In the genomic region with DNA sequence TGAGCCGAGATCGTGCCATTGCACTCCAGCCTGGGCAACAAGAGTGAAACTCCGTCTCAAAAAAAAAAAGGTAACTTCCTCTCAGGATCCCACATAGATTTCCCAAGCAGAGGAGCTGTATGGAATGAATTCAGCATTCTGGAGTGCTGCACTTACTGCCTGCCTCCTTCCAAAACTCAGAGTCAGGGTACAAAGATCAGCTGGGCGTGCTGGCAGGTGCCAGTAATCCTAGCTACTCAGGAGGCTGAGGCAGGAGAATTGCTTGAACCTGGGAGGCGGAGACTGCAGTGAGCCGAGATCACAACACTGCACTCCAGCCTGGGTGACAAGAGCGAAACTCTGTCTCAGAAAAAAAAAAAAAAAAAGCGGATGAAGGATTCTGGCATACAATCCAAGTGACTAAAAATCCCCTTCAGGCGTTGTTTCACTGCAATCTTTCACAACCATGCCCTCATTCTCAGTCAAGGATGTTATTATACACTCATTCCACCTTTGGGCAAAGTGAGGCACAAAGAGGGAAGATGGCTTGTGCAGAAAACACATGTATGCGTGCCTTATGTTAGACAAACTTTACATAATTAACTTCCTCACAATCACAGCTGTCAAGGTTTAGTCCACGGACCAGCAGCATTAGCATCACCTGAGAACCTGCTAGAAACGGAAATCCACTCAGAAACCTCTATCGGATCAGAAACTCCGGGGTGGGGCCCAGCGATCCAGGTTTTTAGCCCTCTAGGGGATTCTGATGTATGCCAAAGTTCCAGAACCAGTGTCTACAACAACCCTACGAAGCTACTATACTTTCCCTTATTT, we compare ENCODE assay signal across 1 cellular context.
TF ChIP-seq lines count a peak whose summit lies in the region.

No MANE protein-coding gene starts in this region.

TF ChIP-seq in HepG2, 621 proteins besides CTCF, POLR2A, EP300 and RAD21 (continued from another document and continues in another):
- TF ChIP-seq ZBTB7B (CRISPR knock-in tag; IDR thresholded peaks at IDR 0.05): no peak
- TF ChIP-seq SIX4 (CRISPR knock-in tag; IDR thresholded peaks at IDR 0.05): no peak
- no peak for TF ChIP-seq MEIS1 (CRISPR knock-in tag; IDR thresholded peaks at IDR 0.05; ENCODE audit: borderline replicate concordance)
- TF ChIP-seq, protein P1, sequence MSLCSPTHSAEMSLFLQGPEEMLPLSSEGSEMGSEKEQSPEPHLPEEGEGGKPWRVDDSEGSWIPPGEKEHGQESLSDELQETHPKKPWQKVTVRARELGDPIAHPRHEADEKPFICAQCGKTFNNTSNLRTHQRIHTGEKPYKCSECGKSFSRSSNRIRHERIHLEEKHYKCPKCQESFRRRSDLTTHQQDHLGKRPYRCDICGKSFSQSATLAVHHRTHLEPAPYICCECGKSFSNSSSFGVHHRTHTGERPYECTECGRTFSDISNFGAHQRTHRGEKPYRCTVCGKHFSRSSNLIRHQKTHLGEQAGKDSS (CRISPR knock-in tag; IDR thresholded peaks at IDR 0.05; ENCODE audit: borderline replicate concordance, low read depth): no peak
- TF ChIP-seq, protein P2, sequence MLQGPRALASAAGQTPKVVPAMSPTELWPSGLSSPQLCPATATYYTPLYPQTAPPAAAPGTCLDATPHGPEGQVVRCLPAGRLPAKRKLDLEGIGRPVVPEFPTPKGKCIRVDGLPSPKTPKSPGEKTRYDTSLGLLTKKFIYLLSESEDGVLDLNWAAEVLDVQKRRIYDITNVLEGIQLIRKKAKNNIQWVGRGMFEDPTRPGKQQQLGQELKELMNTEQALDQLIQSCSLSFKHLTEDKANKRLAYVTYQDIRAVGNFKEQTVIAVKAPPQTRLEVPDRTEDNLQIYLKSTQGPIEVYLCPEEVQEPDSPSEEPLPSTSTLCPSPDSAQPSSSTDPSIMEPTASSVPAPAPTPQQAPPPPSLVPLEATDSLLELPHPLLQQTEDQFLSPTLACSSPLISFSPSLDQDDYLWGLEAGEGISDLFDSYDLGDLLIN (CRISPR knock-in tag; IDR thresholded peaks at IDR 0.05; ENCODE audit: borderline replicate concordance): no peak
- TF ChIP-seq ATRX (CRISPR knock-in tag; IDR thresholded peaks at IDR 0.05; ENCODE audit: borderline replicate concordance): no peak
- no peak for TF ChIP-seq CBX5 (CRISPR knock-in tag; IDR thresholded peaks at IDR 0.05; ENCODE audit: borderline replicate concordance)
- TF ChIP-seq, protein P3, sequence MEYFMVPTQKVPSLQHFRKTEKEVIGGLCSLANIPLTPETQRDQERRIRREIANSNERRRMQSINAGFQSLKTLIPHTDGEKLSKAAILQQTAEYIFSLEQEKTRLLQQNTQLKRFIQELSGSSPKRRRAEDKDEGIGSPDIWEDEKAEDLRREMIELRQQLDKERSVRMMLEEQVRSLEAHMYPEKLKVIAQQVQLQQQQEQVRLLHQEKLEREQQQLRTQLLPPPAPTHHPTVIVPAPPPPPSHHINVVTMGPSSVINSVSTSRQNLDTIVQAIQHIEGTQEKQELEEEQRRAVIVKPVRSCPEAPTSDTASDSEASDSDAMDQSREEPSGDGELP (IDR thresholded peaks at IDR 0.05; ENCODE audit: borderline replicate concordance, low read depth): peak; percentile 61; the same call in 1 of the 2 replicates
- no peak for TF ChIP-seq HOXD1 (CRISPR knock-in tag; IDR thresholded peaks at IDR 0.05)
- TF ChIP-seq ZSCAN22 (CRISPR knock-in tag; IDR thresholded peaks at IDR 0.05): no peak
- no peak for TF ChIP-seq RFX1 (IDR thresholded peaks at IDR 0.05)
- no peak for TF ChIP-seq GATA4 (IDR thresholded peaks at IDR 0.05; ENCODE audit: borderline replicate concordance, low read depth)
- no peak for TF ChIP-seq ZNF205 (CRISPR knock-in tag; IDR thresholded peaks at IDR 0.05)
- TF ChIP-seq ZNF773 (CRISPR knock-in tag; IDR thresholded peaks at IDR 0.05; ENCODE audit: borderline replicate concordance): no peak
- no peak for TF ChIP-seq HDAC6 (IDR thresholded peaks at IDR 0.05; ENCODE audit: low read depth, low read length)
- no peak for TF ChIP-seq IKZF4 (CRISPR knock-in tag; IDR thresholded peaks at IDR 0.05; ENCODE audit: borderline replicate concordance, low read depth, not compliant biosample characterization)
- TF ChIP-seq ZNF350 (CRISPR knock-in tag; IDR thresholded peaks at IDR 0.05; ENCODE audit: borderline replicate concordance, low read depth): no peak
- no peak for TF ChIP-seq CCAR2 (optimal IDR thresholded peaks at IDR 0.05; ENCODE audit: low read depth, low read length)
- no peak for TF ChIP-seq CHD4 (IDR thresholded peaks at IDR 0.05; ENCODE audit: borderline replicate concordance, low read length)
- no peak for TF ChIP-seq CENPT (CRISPR knock-in tag; IDR thresholded peaks at IDR 0.05; ENCODE audit: low read depth)
- no peak for TF ChIP-seq ZNF343 (CRISPR knock-in tag; IDR thresholded peaks at IDR 0.05)
- no peak for TF ChIP-seq ZNF891 (CRISPR knock-in tag; IDR thresholded peaks at IDR 0.05)
- no peak for TF ChIP-seq ZBTB38 (CRISPR knock-in tag; IDR thresholded peaks at IDR 0.05)
- TF ChIP-seq ZFP1 (CRISPR knock-in tag; IDR thresholded peaks at IDR 0.05): no peak
- TF ChIP-seq ZNF567 (CRISPR knock-in tag; IDR thresholded peaks at IDR 0.05; ENCODE audit: borderline replicate concordance): no peak
- TF ChIP-seq XBP1 (CRISPR knock-in tag; IDR thresholded peaks at IDR 0.05): no peak
- TF ChIP-seq TP53 (CRISPR knock-in tag; conservative IDR thresholded peaks at IDR 0.05): no peak
- no peak for TF ChIP-seq TOE1 (CRISPR knock-in tag; IDR thresholded peaks at IDR 0.05)
- no peak for TF ChIP-seq ATF1 (CRISPR knock-in tag; IDR thresholded peaks at IDR 0.05)
- TF ChIP-seq ZNF546 (CRISPR knock-in tag; conservative IDR thresholded peaks at IDR 0.05): no peak
- TF ChIP-seq ZNF674 (CRISPR knock-in tag; IDR thresholded peaks at IDR 0.05; ENCODE audit: low read depth): no peak
- TF ChIP-seq PLRG1 (conservative IDR thresholded peaks at IDR 0.05): no peak
- TF ChIP-seq PAX8 (CRISPR knock-in tag; IDR thresholded peaks at IDR 0.05; ENCODE audit: borderline replicate concordance): no peak
- no peak for TF ChIP-seq EZH2 (conservative IDR thresholded peaks at IDR 0.05; ENCODE audit: low read depth, low read length)
- no peak for TF ChIP-seq ZBTB20 (CRISPR knock-in tag; IDR thresholded peaks at IDR 0.05; ENCODE audit: borderline replicate concordance, low read depth)
- no peak for TF ChIP-seq SOX6 (IDR thresholded peaks at IDR 0.05)
- TF ChIP-seq SOX6 (CRISPR knock-in tag; IDR thresholded peaks at IDR 0.05): no peak
- TF ChIP-seq, protein P4, sequence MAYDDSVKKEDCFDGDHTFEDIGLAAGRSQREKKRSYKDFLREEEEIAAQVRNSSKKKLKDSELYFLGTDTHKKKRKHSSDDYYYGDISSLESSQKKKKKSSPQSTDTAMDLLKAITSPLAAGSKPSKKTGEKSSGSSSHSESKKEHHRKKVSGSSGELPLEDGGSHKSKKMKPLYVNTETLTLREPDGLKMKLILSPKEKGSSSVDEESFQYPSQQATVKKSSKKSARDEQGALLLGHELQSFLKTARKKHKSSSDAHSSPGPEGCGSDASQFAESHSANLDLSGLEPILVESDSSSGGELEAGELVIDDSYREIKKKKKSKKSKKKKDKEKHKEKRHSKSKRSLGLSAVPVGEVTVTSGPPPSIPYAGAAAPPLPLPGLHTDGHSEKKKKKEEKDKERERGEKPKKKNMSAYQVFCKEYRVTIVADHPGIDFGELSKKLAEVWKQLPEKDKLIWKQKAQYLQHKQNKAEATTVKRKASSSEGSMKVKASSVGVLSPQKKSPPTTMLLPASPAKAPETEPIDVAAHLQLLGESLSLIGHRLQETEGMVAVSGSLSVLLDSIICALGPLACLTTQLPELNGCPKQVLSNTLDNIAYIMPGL (CRISPR knock-in tag; IDR thresholded peaks at IDR 0.05; ENCODE audit: borderline replicate concordance in 1 of 2, low read depth in 1 of 2): 0 out of 4 replicates have a peak, but pooled peaks of 1 of the 2 experiments have one; percentile 18
- TF ChIP-seq, protein P5, sequence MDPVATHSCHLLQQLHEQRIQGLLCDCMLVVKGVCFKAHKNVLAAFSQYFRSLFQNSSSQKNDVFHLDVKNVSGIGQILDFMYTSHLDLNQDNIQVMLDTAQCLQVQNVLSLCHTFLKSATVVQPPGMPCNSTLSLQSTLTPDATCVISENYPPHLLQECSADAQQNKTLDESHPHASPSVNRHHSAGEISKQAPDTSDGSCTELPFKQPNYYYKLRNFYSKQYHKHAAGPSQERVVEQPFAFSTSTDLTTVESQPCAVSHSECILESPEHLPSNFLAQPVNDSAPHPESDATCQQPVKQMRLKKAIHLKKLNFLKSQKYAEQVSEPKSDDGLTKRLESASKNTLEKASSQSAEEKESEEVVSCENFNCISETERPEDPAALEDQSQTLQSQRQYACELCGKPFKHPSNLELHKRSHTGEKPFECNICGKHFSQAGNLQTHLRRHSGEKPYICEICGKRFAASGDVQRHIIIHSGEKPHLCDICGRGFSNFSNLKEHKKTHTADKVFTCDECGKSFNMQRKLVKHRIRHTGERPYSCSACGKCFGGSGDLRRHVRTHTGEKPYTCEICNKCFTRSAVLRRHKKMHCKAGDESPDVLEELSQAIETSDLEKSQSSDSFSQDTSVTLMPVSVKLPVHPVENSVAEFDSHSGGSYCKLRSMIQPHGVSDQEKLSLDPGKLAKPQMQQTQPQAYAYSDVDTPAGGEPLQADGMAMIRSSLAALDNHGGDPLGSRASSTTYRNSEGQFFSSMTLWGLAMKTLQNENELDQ (CRISPR knock-in tag; IDR thresholded peaks at IDR 0.05; ENCODE audit: borderline replicate concordance): no peak
- 0 out of 2 replicates have a peak, but pooled peaks have one; percentile 27 for TF ChIP-seq ZNF317 (CRISPR knock-in tag; IDR thresholded peaks at IDR 0.05)
- TF ChIP-seq, protein P6, sequence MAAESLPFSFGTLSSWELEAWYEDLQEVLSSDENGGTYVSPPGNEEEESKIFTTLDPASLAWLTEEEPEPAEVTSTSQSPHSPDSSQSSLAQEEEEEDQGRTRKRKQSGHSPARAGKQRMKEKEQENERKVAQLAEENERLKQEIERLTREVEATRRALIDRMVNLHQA (CRISPR knock-in tag; IDR thresholded peaks at IDR 0.05): no peak
- no peak for TF ChIP-seq CC2D1A (CRISPR knock-in tag; IDR thresholded peaks at IDR 0.05)
- TF ChIP-seq, protein P7, sequence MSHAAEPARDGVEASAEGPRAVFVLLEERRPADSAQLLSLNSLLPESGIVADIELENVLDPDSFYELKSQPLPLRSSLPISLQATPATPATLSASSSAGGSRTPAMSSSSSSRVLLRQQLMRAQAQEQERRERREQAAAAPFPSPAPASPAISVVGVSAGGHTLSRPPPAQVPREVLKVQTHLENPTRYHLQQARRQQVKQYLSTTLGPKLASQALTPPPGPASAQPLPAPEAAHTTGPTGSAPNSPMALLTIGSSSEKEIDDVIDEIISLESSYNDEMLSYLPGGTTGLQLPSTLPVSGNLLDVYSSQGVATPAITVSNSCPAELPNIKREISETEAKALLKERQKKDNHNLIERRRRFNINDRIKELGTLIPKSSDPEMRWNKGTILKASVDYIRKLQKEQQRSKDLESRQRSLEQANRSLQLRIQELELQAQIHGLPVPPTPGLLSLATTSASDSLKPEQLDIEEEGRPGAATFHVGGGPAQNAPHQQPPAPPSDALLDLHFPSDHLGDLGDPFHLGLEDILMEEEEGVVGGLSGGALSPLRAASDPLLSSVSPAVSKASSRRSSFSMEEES (CRISPR knock-in tag; IDR thresholded peaks at IDR 0.05): no peak
- TF ChIP-seq, protein P8, sequence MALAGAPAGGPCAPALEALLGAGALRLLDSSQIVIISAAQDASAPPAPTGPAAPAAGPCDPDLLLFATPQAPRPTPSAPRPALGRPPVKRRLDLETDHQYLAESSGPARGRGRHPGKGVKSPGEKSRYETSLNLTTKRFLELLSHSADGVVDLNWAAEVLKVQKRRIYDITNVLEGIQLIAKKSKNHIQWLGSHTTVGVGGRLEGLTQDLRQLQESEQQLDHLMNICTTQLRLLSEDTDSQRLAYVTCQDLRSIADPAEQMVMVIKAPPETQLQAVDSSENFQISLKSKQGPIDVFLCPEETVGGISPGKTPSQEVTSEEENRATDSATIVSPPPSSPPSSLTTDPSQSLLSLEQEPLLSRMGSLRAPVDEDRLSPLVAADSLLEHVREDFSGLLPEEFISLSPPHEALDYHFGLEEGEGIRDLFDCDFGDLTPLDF (CRISPR knock-in tag; IDR thresholded peaks at IDR 0.05): no peak
- TF ChIP-seq, protein P9, sequence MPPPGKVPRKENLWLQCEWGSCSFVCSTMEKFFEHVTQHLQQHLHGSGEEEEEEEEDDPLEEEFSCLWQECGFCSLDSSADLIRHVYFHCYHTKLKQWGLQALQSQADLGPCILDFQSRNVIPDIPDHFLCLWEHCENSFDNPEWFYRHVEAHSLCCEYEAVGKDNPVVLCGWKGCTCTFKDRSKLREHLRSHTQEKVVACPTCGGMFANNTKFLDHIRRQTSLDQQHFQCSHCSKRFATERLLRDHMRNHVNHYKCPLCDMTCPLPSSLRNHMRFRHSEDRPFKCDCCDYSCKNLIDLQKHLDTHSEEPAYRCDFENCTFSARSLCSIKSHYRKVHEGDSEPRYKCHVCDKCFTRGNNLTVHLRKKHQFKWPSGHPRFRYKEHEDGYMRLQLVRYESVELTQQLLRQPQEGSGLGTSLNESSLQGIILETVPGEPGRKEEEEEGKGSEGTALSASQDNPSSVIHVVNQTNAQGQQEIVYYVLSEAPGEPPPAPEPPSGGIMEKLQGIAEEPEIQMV (CRISPR knock-in tag; IDR thresholded peaks at IDR 0.05; ENCODE audit: low read depth): no peak
- 0 out of 2 replicates have a peak, but pooled peaks have one; percentile 22 for TF ChIP-seq ZNF264 (CRISPR knock-in tag; IDR thresholded peaks at IDR 0.05)
- TF ChIP-seq HDAC1 (CRISPR knock-in tag; IDR thresholded peaks at IDR 0.05): 0 out of 2 replicates have a peak, but pooled peaks have one; percentile 47
- no peak for TF ChIP-seq HNRNPH1 (optimal IDR thresholded peaks at IDR 0.05; ENCODE audit: low read depth, low read length)
- no peak for TF ChIP-seq ETV6 (CRISPR knock-in tag; conservative IDR thresholded peaks at IDR 0.05)
- 0 out of 2 replicates have a peak, but pooled peaks have one; percentile 16 for TF ChIP-seq HNF4G (IDR thresholded peaks at IDR 0.05; ENCODE audit: borderline replicate concordance, low read depth, low read length)
- TF ChIP-seq HNF4G (CRISPR knock-in tag; IDR thresholded peaks at IDR 0.05; ENCODE audit: borderline replicate concordance, low read depth): no peak
- TF ChIP-seq, protein P10, sequence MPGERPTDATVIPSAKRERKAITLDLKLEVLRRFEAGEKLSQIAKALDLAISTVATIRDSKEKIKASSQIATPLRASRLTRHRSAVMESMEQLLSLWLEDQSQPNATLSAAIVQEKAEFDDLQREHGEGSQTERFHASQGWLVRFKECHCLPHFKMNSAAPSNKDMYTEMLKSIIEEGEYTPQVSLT (CRISPR knock-in tag; IDR thresholded peaks at IDR 0.05; ENCODE audit: borderline replicate concordance, low read depth): no peak
- TF ChIP-seq, protein P11, sequence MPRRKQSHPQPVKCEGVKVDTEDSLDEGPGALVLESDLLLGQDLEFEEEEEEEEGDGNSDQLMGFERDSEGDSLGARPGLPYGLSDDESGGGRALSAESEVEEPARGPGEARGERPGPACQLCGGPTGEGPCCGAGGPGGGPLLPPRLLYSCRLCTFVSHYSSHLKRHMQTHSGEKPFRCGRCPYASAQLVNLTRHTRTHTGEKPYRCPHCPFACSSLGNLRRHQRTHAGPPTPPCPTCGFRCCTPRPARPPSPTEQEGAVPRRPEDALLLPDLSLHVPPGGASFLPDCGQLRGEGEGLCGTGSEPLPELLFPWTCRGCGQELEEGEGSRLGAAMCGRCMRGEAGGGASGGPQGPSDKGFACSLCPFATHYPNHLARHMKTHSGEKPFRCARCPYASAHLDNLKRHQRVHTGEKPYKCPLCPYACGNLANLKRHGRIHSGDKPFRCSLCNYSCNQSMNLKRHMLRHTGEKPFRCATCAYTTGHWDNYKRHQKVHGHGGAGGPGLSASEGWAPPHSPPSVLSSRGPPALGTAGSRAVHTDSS (CRISPR knock-in tag; conservative IDR thresholded peaks at IDR 0.05): no peak
- TF ChIP-seq KDM6A (CRISPR knock-in tag; IDR thresholded peaks at IDR 0.05; ENCODE audit: low read depth): no peak
